In the genomic region with DNA sequence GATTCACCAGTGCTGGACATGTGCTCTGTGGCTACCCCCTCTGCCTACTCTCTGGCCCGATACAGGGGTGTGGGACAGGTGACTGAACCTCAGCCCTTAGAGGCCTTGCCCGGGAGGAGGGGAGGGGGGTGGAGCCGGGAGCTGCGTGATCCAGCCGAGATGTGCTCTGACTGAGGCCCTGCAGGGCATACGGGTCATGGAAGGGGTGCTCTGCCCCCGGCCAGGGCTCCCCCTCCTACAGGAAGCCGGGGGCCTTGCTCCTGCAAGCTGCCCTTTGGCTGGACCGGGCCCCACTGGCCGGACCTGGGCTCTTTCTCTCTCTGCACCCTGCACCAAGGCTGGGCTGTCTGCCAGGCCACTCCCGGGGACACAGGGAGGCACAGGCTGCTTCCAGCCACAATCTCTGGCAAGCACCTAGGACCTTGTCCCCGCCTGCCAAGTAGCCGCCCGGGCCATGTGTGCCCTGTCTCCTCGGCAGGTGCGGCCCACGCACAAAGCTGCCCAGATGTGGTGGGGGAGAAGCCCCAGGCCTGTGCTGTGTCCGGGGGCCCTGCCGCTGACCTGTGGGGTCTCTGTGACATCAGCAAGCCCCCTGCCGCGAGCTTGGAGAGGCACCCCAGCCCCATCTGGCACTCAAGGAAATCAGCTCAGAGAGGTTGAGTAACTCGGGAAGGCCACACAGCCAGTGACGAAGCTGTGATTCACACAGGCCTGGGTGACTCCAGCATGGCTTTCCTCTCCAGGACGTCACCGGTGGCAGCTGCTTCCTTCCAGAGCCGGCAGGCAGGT, we compare ENCODE assay signal across 10 cellular contexts. TPM values are rescaled to one million over a fixed set of nuclear protein-coding genes. Genes with fewer than 3 reads are reported as not detected.
A peak's percentile ranks its signal among the peaks of the same experiment; 100 is the strongest.
DNase-seq lines count a peak whose midpoint lies in the region.
"Had no signal": no experiment of that assay in that cellular context is flagged by ENCODE, and none has a peak within 500 bp of the region (broad histone marks: within the 10 kb centered on the region; RNA-seq: fewer than 3 reads in every experiment).

No MANE protein-coding gene starts in this region.

- H3K4me3 ChIP-seq in MG63 (no peak overlapping the region), endocrine pancreas (ENCODE audit: control insufficient read depth, insufficient read depth, low read length) (no peak overlapping the region), muscle layer of duodenum (ENCODE audit: low read depth in 1 of 2, low read length in 2 of 2) (no peak overlapping the region)

- no peaks in the 10 kb centered on the region for H3K27me3 ChIP-seq in MG63
- peaks cover 2% of the 10 kb centered on the region for H3K27me3 ChIP-seq in endocrine pancreas (ENCODE audit: control insufficient read depth, insufficient read depth, low read length)
- H3K27me3 ChIP-seq in muscle layer of duodenum (ENCODE audit: low read depth, low read length) = no peaks in the 10 kb centered on the region

- H3K36me3 ChIP-seq in MG63 (no peaks in the 10 kb centered on the region), endocrine pancreas (ENCODE audit: control insufficient read depth, insufficient read depth, low read length) (no peaks in the 10 kb centered on the region), muscle layer of duodenum (ENCODE audit: control insufficient read depth in 1 of 2, insufficient read depth in 2 of 2, low read length in 2 of 2) (no peaks in the 10 kb centered on the region)

- peak overlapping the region; percentile 23 for H3K27ac ChIP-seq in muscle layer of duodenum (ENCODE audit: low read length)

- DNase-seq in ELR (ENCODE audit: low read depth) = peak; percentile 88
- peak; percentile 64 for DNase-seq in MG63
- no peak for DNase-seq in SW480 (ENCODE audit: low spot score)
- no peak for DNase-seq in stimulated activated naive CD4-positive, alpha-beta T cell (lab: John Stamatoyannopoulos, UW)
- DNase-seq in amygdala (lab: John Stamatoyannopoulos, UW) = no peak
- DNase-seq: H7 had no signal

- H3K9me3 ChIP-seq in MG63 (no peaks in the 10 kb centered on the region), endocrine pancreas (ENCODE audit: control insufficient read depth, low read length) (no peaks in the 10 kb centered on the region), muscle layer of duodenum (ENCODE audit: control insufficient read depth in 1 of 2, low read length in 2 of 2) (no peaks in the 10 kb centered on the region)

- no peaks in the 10 kb centered on the region for H3K4me1 ChIP-seq in endocrine pancreas (ENCODE audit: control insufficient read depth, insufficient read depth, low read length)
- H3K4me1 ChIP-seq in muscle layer of duodenum (ENCODE audit: control insufficient read depth in 1 of 2, insufficient read depth in 2 of 2, low read length in 2 of 2) = no peaks in the 10 kb centered on the region

- peak overlapping the region; percentile 33 for H3K9ac ChIP-seq in endocrine pancreas (ENCODE audit: control insufficient read depth, insufficient read depth, low read length)

RNA-seq across cellular contexts. Expression of a gene that starts 1.5 kb away (rescaled TPM):
- 0.20 and 2.5 TPM in 2 replicates for total RNA-seq in MG63 (2014; rRNA removed; shearing (Covaris generic); ENCODE audit: low replicate concordance)

RNA-seq across cellular contexts. Expression of a gene that starts 8.1 kb away (rescaled TPM):
- 66.2 and 94.1 TPM in 2 replicates for total RNA-seq in MG63 (2014; rRNA removed; shearing (Covaris generic); ENCODE audit: low replicate concordance)

RNA-seq across cellular contexts. Expression of a gene that starts 26.0 kb away (rescaled TPM):
- 20.0 and 24.2 TPM in 2 replicates for total RNA-seq in MG63 (2014; rRNA removed; shearing (Covaris generic); ENCODE audit: low replicate concordance)

RNA-seq across cellular contexts. Expression of a gene that starts 26.7 kb away (rescaled TPM):
- 46.7 and 53.3 TPM in 2 replicates for total RNA-seq in MG63 (2014; rRNA removed; shearing (Covaris generic); ENCODE audit: low replicate concordance)

RNA-seq across cellular contexts. Expression of a gene that starts 35.2 kb away (rescaled TPM):
- 0.26 TPM in 1 of 2 replicates, not detected in the other for total RNA-seq in MG63 (2014; rRNA removed; shearing (Covaris generic); ENCODE audit: low replicate concordance)
- total RNA-seq: frontal cortex, SK-MEL-5 had no signal

Comparison
In these comparisons a context has a peak if more than half of its experiments do, and no peak if none do; other contexts are left out.
1. DNase-seq: peak in ELR (single experiment) and MG63 (single experiment); none in SW480 (single experiment), stimulated activated naive CD4-positive, alpha-beta T cell (0 of 6) and amygdala (0 of 56).